Comparison of ENCODE assay signal across 1 cellular context in genomic region chr1:11229178-11229577, GRCh38.
TF ChIP-seq lines count a peak whose summit lies in the region.

No MANE protein-coding gene starts in this region.

TF ChIP-seq in GM12878, 131 proteins besides CTCF, POLR2A, EP300 and RAD21:
- 0 out of 2 replicates have a peak, but pooled peaks have one; percentile 21 for TF ChIP-seq MEF2A (IDR thresholded peaks at IDR 0.05; ENCODE audit: insufficient read depth, low read depth, low read length)
- TF ChIP-seq TCF7 (IDR thresholded peaks at IDR 0.05; ENCODE audit: borderline replicate concordance), result no peak
- TF ChIP-seq NR2C2 (IDR thresholded peaks at IDR 0.05; ENCODE audit: borderline replicate concordance, control insufficient read depth, insufficient read length, low read depth), result no peak
- no peak for TF ChIP-seq CBX3 (IDR thresholded peaks at IDR 0.05; ENCODE audit: borderline replicate concordance, low read depth)
- no peak for TF ChIP-seq ZBTB40 (IDR thresholded peaks at IDR 0.05; ENCODE audit: borderline replicate concordance)
- TF ChIP-seq CEBPB (IDR thresholded peaks at IDR 0.05; ENCODE audit: borderline replicate concordance in 1 of 2, low read depth in 2 of 2, low read length in 2 of 2), result no peak
- no peak for TF ChIP-seq MTA3 (IDR thresholded peaks at IDR 0.05; ENCODE audit: borderline replicate concordance, low read length)
